Comparison of ENCODE assay signal across 7 cellular contexts in the genomic region with DNA sequence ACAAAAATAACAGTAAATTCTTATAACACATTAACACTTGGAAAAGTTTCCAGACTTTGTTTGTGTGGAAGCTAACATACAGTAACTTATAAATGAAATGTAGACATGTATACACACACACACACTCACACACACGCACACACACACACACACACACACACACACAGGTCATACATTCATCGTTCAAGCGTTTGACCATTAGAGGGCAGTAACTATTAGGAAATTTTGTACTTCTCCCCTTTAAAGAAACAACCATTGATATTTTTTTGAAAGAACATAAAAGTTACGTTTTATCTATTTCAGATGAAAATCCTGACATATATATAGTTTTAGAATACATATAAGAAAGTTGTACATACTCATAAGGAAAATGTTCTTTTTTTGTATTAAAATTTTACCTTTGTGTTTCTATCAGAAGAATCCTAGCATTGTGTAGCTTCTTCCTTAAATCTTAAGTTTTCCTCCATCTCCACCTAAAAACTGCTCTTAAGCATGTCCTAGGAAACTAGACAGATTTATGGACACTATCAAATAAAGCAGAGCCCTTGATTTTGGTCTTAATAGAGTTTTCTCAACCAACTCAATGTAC. TPM values are rescaled to one million over a fixed set of nuclear protein-coding genes. Genes with fewer than 3 reads are reported as not detected.
DNase-seq lines count a peak whose midpoint lies in the region; ATAC-seq and TF ChIP-seq lines count a peak whose summit lies in the region.

No MANE protein-coding gene starts in this region.

- H3K4me3 ChIP-seq in GM12875 (ENCODE audit: low read depth, low read length) (no peak overlapping the region), body of pancreas (no peak overlapping the region), liver (ENCODE audit: low read depth in 1 of 3, low read length in 3 of 3) (no peak overlapping the region)

- no peaks in the 10 kb centered on the region for H3K9me3 ChIP-seq in body of pancreas
- H3K9me3 ChIP-seq in liver (ENCODE audit: control insufficient read depth in 4 of 4, low read length in 3 of 4): no peaks in the 10 kb centered on the region

- no peak for TF ChIP-seq POLR2A in body of pancreas (IDR thresholded peaks at IDR 0.05)

- H3K9ac ChIP-seq in liver (ENCODE audit: low read depth in 1 of 2, low read length in 2 of 2): no peak overlapping the region

- H3K36me3 ChIP-seq in body of pancreas (replicated peaks in 1 of 2; ENCODE audit: insufficient read depth in 1 of 2, low read depth in 2 of 2) (no peaks in the 10 kb centered on the region), liver (ENCODE audit: control insufficient read depth in 4 of 4, insufficient read depth in 3 of 4, low read depth in 1 of 4, low read length in 3 of 4) (no peaks in the 10 kb centered on the region)

- intact Hi-C loops in body of pancreas (cut with DNase I): no loop called here

- H3K27ac ChIP-seq in body of pancreas: no peak overlapping the region
- no peak overlapping the region for H3K27ac ChIP-seq in liver (ENCODE audit: low read depth in 1 of 2, low read length in 2 of 2)

- H3K27me3 ChIP-seq in body of pancreas: no peaks in the 10 kb centered on the region
- H3K27me3 ChIP-seq in liver (ENCODE audit: control insufficient read depth in 4 of 4, insufficient read depth in 4 of 4, low read length in 3 of 4): no peaks in the 10 kb centered on the region

- peak; percentile 84 to 87 for TF ChIP-seq RAD21 in liver (IDR thresholded peaks at IDR 0.05)

- ATAC-seq in HG02678 (IDR thresholded peaks at IDR 0.05; ENCODE audit: unreplicated experiment): peak; percentile 70
- ATAC-seq in body of pancreas: peak; percentile 74
- ATAC-seq in HG03378 (IDR thresholded peaks at IDR 0.05; ENCODE audit: unreplicated experiment): no peak

- TF ChIP-seq CTCF in GM12875 (IDR thresholded peaks at IDR 0.05; ENCODE audit: borderline replicate concordance, insufficient read depth, low read depth, low read length) (peak; percentile 49; the same call in 1 of the 2 replicates), body of pancreas (IDR thresholded peaks at IDR 0.05) (peak in 6 of 7 experiments; percentile 32 to 72 (median 50)), liver (IDR thresholded peaks at IDR 0.05; ENCODE audit: low read depth, low read length, missing input control) (peak; percentile 51)

- H3K4me1 ChIP-seq in body of pancreas (peaks cover 4% of the 10 kb centered on the region), liver (ENCODE audit: control insufficient read depth in 4 of 4, insufficient read depth in 4 of 4, low read length in 3 of 4) (no peaks in the 10 kb centered on the region)

- 6 to 7% methylated on average over 4 of the region's 4 CpGs for WGBS in body of pancreas, 2 donors
- 5% methylated on average over 4 of the region's 4 CpGs for WGBS in liver

- peak; percentile 69 for DNase-seq in NCI-H2227 (lab: John Stamatoyannopoulos, UW; ENCODE audit: unreplicated experiment)
- peak in 1 of 4 donors; percentile 5 for DNase-seq in body of pancreas
- no peak for DNase-seq in ureter (ENCODE audit: low spot score)

TF ChIP-seq in liver, 16 proteins besides CTCF, POLR2A, EP300 and RAD21:
- TF ChIP-seq RXRA (IDR thresholded peaks at IDR 0.05) (peak in 1 of 2 donors; percentile 15), FOXA2 (IDR thresholded peaks at IDR 0.05) (no peak), HNF4A (conservative IDR thresholded peaks at IDR 0.05) (peak; percentile 5 to 27)

RNA-seq across cellular contexts. Expression of gene PTPRQ, which starts 29.0 kb away (rescaled TPM):
- total RNA-seq in body of pancreas (under 1 TPM; 0.52 to 0.66 TPM), liver (under 1 TPM; 0.05 to 0.08 TPM), ureter (0.68 TPM)
- under 1 TPM; 0.02 to 0.03 TPM for polyA plus RNA-seq in liver
